In genomic region chr4:132227349-132228165, GRCh38 we compare ENCODE assay signal across 8 cellular contexts.
DNase-seq lines count a peak whose midpoint lies in the region; ATAC-seq and TF ChIP-seq lines count a peak whose summit lies in the region.

No MANE protein-coding gene starts in this region.

- H3K4me3 ChIP-seq in choroid plexus epithelial cell (ENCODE audit: low read depth, low read length) (peak overlapping the region; percentile 53), skeletal muscle tissue (ENCODE audit: low read length in 3 of 3) (peak overlapping the region in 2 of 3 donors; percentile 19 to 52)

- TF ChIP-seq CTCF in choroid plexus epithelial cell (conservative IDR thresholded peaks at IDR 0.05; ENCODE audit: low read depth, low read length): peak; percentile 70

- no peak overlapping the region for H3K9ac ChIP-seq in skeletal muscle tissue (ENCODE audit: low read depth in 1 of 3, low read length in 3 of 3)

- H3K27me3 ChIP-seq in skeletal muscle tissue (ENCODE audit: control insufficient read depth in 3 of 3, insufficient read depth in 3 of 3, low read length in 3 of 3): no peaks in the 10 kb centered on the region

- no peaks in the 10 kb centered on the region for H3K4me1 ChIP-seq in skeletal muscle tissue (ENCODE audit: control insufficient read depth in 3 of 3, insufficient read depth in 3 of 3, low read length in 3 of 3)

- no peak overlapping the region for H3K27ac ChIP-seq in skeletal muscle tissue (ENCODE audit: low read depth, low read length)

- DNase-seq in activated CD8-positive, alpha-beta memory T cell treated with anti-CD3 and anti-CD28 coated beads, Interleukin-2, amount 50 U/mL, for 48 hours: peak; percentile 47
- no peak for DNase-seq in activated CD8-positive, alpha-beta memory T cell treated with anti-CD3 and anti-CD28 coated beads, Interleukin-2, amount 50 U/mL, for 4 hours
- DNase-seq in NCI-H2227 (lab: John Stamatoyannopoulos, UW; ENCODE audit: unreplicated experiment): peak; percentile 69
- peak; percentile 56 for DNase-seq in choroid plexus epithelial cell (ENCODE audit: low read depth)
- DNase-seq in EL: no peak
- DNase-seq in putamen (ENCODE audit: low spot score): no peak

- H3K9me3 ChIP-seq in skeletal muscle tissue (ENCODE audit: control insufficient read depth in 3 of 3, low read length in 3 of 3): peaks cover 0 to 3% (median 0%) of the 10 kb centered on the region in 3 donors

- H3K36me3 ChIP-seq in skeletal muscle tissue (ENCODE audit: control insufficient read depth in 3 of 3, insufficient read depth in 3 of 3, low read length in 3 of 3): no peaks in the 10 kb centered on the region

- no peak for ATAC-seq in GM19467 (IDR thresholded peaks at IDR 0.05; ENCODE audit: unreplicated experiment)

Comparison
In these comparisons a context has a peak if more than half of its experiments do, and no peak if none do; other contexts are left out.
1. DNase-seq: peak in activated CD8-positive, alpha-beta memory T cell treated with anti-CD3 and anti-CD28 coated beads, Interleukin-2, amount 50 U/mL, for 48 hours (single experiment), NCI-H2227 (single experiment) and choroid plexus epithelial cell (single experiment); none in activated CD8-positive, alpha-beta memory T cell treated with anti-CD3 and anti-CD28 coated beads, Interleukin-2, amount 50 U/mL, for 4 hours (single experiment), EL (single experiment) and putamen (single experiment).